ENCODE assay signal across 1 cellular context in genomic region chr20:59940129-59940955, GRCh38.
TF ChIP-seq lines count a peak whose summit lies in the region.

FAM217B (plus strand) TSS chr20:59940389; CDS start chr20:59943944, 3,555 bp downstream.
PPP1R3D (minus strand) TSS chr20:59940305; CDS start chr20:59939931, 374 bp downstream.

TF ChIP-seq in GM12878, 131 proteins besides CTCF, POLR2A, EP300 and RAD21 (continued from another document and continues in another):
- no peak for TF ChIP-seq MTA3 (IDR thresholded peaks at IDR 0.05; ENCODE audit: borderline replicate concordance, low read length)
- TF ChIP-seq ZNF592 (IDR thresholded peaks at IDR 0.05): no peak
- TF ChIP-seq RUNX3 (IDR thresholded peaks at IDR 0.05; ENCODE audit: low read length): peak; percentile 43
- TF ChIP-seq SREBF2 (IDR thresholded peaks at IDR 0.05; ENCODE audit: low read length): no peak
- no peak; the same call in 1 of the 2 replicates for TF ChIP-seq RELB (IDR thresholded peaks at IDR 0.05; ENCODE audit: low read depth)
- peak; percentile 47; the same call in 1 of the 2 replicates for TF ChIP-seq CBFB (IDR thresholded peaks at IDR 0.05; ENCODE audit: low read depth)
- TF ChIP-seq NR2F1 (conservative IDR thresholded peaks at IDR 0.05): no peak; the same call in 1 of the 2 replicates
- no peak for TF ChIP-seq ZNF274 (IDR thresholded peaks at IDR 0.05; ENCODE audit: insufficient read depth, insufficient read length)
- TF ChIP-seq ATF3 (IDR thresholded peaks at IDR 0.05; ENCODE audit: borderline replicate concordance, extremely low read depth, low read depth, low read length): peak; percentile 17; the same call in 1 of the 2 replicates
- no peak for TF ChIP-seq ZNF217 (IDR thresholded peaks at IDR 0.05)
- TF ChIP-seq ZZZ3 (IDR thresholded peaks at IDR 0.05; ENCODE audit: control insufficient read depth, insufficient read length, low read depth): no peak
- TF ChIP-seq CHD1 (IDR thresholded peaks at IDR 0.05; ENCODE audit: low read depth, low read length): no peak; the same call in 1 of the 2 replicates
- no peak for TF ChIP-seq SUZ12 (IDR thresholded peaks at IDR 0.05; ENCODE audit: unreplicated experiment)
- peak; percentile 45; the same call in 1 of the 2 replicates for TF ChIP-seq IKZF1 (conservative IDR thresholded peaks at IDR 0.05)
- TF ChIP-seq BCLAF1 (IDR thresholded peaks at IDR 0.05): no peak
- no peak for TF ChIP-seq HSF1 (IDR thresholded peaks at IDR 0.05; ENCODE audit: low read depth, low read length)
- TF ChIP-seq KLF5 (IDR thresholded peaks at IDR 0.05; ENCODE audit: partially characterized antibody): no peak
- TF ChIP-seq ZNF384 (IDR thresholded peaks at IDR 0.05; ENCODE audit: borderline replicate concordance, low read depth, low read length): no peak
- no peak for TF ChIP-seq SMC3 (IDR thresholded peaks at IDR 0.05; ENCODE audit: borderline replicate concordance, low read length)
- peak; percentile 17; the same call in 1 of the 2 replicates for TF ChIP-seq SPI1 (IDR thresholded peaks at IDR 0.05; ENCODE audit: borderline replicate concordance, insufficient read depth, low read depth, low read length)
- TF ChIP-seq CEBPB (IDR thresholded peaks at IDR 0.05; ENCODE audit: borderline replicate concordance in 1 of 2, low read depth in 2 of 2, low read length in 2 of 2): no peak
- TF ChIP-seq NKRF (conservative IDR thresholded peaks at IDR 0.05): peak; percentile 50
- TF ChIP-seq YBX1 (IDR thresholded peaks at IDR 0.05): no peak
- 0 out of 2 replicates have a peak, but pooled peaks have one; percentile 24 for TF ChIP-seq PAX5 (IDR thresholded peaks at IDR 0.05; ENCODE audit: borderline replicate concordance, low read depth, low read length)
- peak; percentile 44 for TF ChIP-seq SP1 (IDR thresholded peaks at IDR 0.05; ENCODE audit: low read depth, low read length)
- TF ChIP-seq FOXM1 (IDR thresholded peaks at IDR 0.05; ENCODE audit: low read depth, low read length): no peak
- no peak; the same call in 1 of the 2 replicates for TF ChIP-seq ZNF207 (IDR thresholded peaks at IDR 0.05; ENCODE audit: borderline replicate concordance)
- TF ChIP-seq SMAD5 (IDR thresholded peaks at IDR 0.05; ENCODE audit: low read depth): no peak; the same call in 1 of the 2 replicates
- no peak for TF ChIP-seq MYB (IDR thresholded peaks at IDR 0.05; ENCODE audit: borderline replicate concordance, low read depth, low read length)
- TF ChIP-seq CBX5 (IDR thresholded peaks at IDR 0.05; ENCODE audit: low read depth): no peak
- TF ChIP-seq RCOR1 (conservative IDR thresholded peaks at IDR 0.05; ENCODE audit: low read depth, low read length): 0 out of 2 replicates have a peak, but pooled peaks have one; percentile 44
- TF ChIP-seq NR2C2 (IDR thresholded peaks at IDR 0.05; ENCODE audit: borderline replicate concordance, control insufficient read depth, insufficient read length, low read depth): no peak
- no peak; the same call in 1 of the 2 replicates for TF ChIP-seq MLLT1 (IDR thresholded peaks at IDR 0.05)
- no peak for TF ChIP-seq PRDM15 (CRISPR knock-in tag; IDR thresholded peaks at IDR 0.05)
